ENCODE assay signal across 8 cellular contexts in genomic region chr1:6385673-6386191, GRCh38. TPM values are rescaled to one million over a fixed set of nuclear protein-coding genes. Genes with fewer than 3 reads are reported as not detected.
DNase-seq lines count a peak whose midpoint lies in the region; ATAC-seq and TF ChIP-seq lines count a peak whose summit lies in the region.

No MANE protein-coding gene starts in this region.

- POLR2A ChIA-PET in PC-9 (lab: Charles Lee; ENCODE audit: unreplicated experiment), result interaction anchor here (0.5 to 0.7 kb wide), 4 partner anchors 28 to 214 kb away, joined by 3 to 8 read pairs (median 4); no protein-coding TSS in a partner anchor

- H3K27ac ChIP-seq in PC-9, result peak overlapping the region; percentile 84

- no peaks in the 10 kb centered on the region for H3K36me3 ChIP-seq in PC-9 (ENCODE audit: low read depth)

- ATAC-seq in HG02973 (IDR thresholded peaks at IDR 0.05; ENCODE audit: unreplicated experiment) (no peak), GM21723 (IDR thresholded peaks at IDR 0.05; ENCODE audit: unreplicated experiment) (no peak), HG03571 (IDR thresholded peaks at IDR 0.05; ENCODE audit: unreplicated experiment) (no peak)

- CTCF ChIA-PET in PC-9 (lab: Charles Lee), result interaction anchor here (0.6 to 1.3 kb wide), 2 partner anchors 14 to 27 kb away, joined by 3 read pairs; no protein-coding TSS in a partner anchor

- no TSS peak for BruUV-seq in PC-9 (replicated peaks; lab: Mats Ljungman, UMichigan)

- no peaks in the 10 kb centered on the region for H3K9me3 ChIP-seq in PC-9 (ENCODE audit: insufficient read depth, low read depth)

- peaks cover 5% of the 10 kb centered on the region for H3K36me3 Mint-ChIP-seq in neural crest cell (ENCODE audit: low read depth)

- intact Hi-C loops in PC-9 (cut with micrococcal nuclease; ENCODE audit: unreplicated experiment), result loop anchor here (1.0 kb wide), 1 partner anchor 22 kb away; no protein-coding TSS in a partner anchor

- peak overlapping the region; percentile 85 for H3K4me2 ChIP-seq in PC-9

- peaks cover 17% of the 10 kb centered on the region for H3K4me1 ChIP-seq in PC-9 (replicated peaks; ENCODE audit: insufficient read depth)

- H4K20me1 ChIP-seq in PC-9 (ENCODE audit: insufficient read depth), result no peaks in the 10 kb centered on the region

- peak overlapping the region; percentile 50; the same call in 1 of the 2 replicates for H3K4me3 ChIP-seq in PC-9

- no peaks in the 10 kb centered on the region for H3K27me3 ChIP-seq in PC-9 (ENCODE audit: insufficient read depth, low read depth)

- peaks cover 37% of the 10 kb centered on the region for H3K79me2 ChIP-seq in PC-9 (ENCODE audit: low read depth)

- H3F3A ChIP-seq in PC-9 (ENCODE audit: insufficient read depth, low read depth), result peaks cover 25% of the 10 kb centered on the region

- H3K27ac Mint-ChIP-seq in neural crest cell (ENCODE audit: unreplicated experiment), result no peak overlapping the region

- no peaks in the 10 kb centered on the region for H3K27me3 Mint-ChIP-seq in neural crest cell (ENCODE audit: low read depth)

- H3K9me2 ChIP-seq in PC-9 (ENCODE audit: insufficient read depth), result no peaks in the 10 kb centered on the region

- H3K4me1 Mint-ChIP-seq in neural crest cell, result peaks cover 38% of the 10 kb centered on the region

- TF ChIP-seq CTCF in PC-9 (conservative IDR thresholded peaks at IDR 0.05), result no peak
- TF ChIP-seq CTCF in neural crest cell (conservative IDR thresholded peaks at IDR 0.05), result no peak

- peak overlapping the region; percentile 55; the same call in 1 of the 2 replicates for H2AFZ ChIP-seq in PC-9

- DNase-seq in DMS79 treated with DMSO at 0.1 percent for 48 hours (lab: John Stamatoyannopoulos, UW), result peak; percentile 91
- DNase-seq in PC-9, result peak; percentile 89 to 92
- peak; percentile 84 for DNase-seq in fibroblast of gingiva (ENCODE audit: low read depth)
- peak; percentile 31 for DNase-seq in neural crest cell (ENCODE audit: low read depth, low spot score)
- DNase-seq in stimulated activated CD4-positive, alpha-beta T cell treated with anti-CD3 and anti-CD28 coated beads, Interleukin-1b, Interleukin-23, amount 100 ng/mL, for 48 hours, result no peak

- H3K9me3 Mint-ChIP-seq in neural crest cell, result peaks cover 2% of the 10 kb centered on the region

- peak overlapping the region; percentile 42 for H3K4me3 Mint-ChIP-seq in neural crest cell

RNA-seq across cellular contexts. Expression of gene ACOT7, which starts 7.8 kb away (rescaled TPM):
- total RNA-seq in PC-9 (2021) (62.2 and 70.2 TPM in 2 replicates), neural crest cell (107 and 110 TPM in 2 replicates)

RNA-seq across cellular contexts. Expression of gene HES2, which starts 34.0 kb away (rescaled TPM):
- 2.1 and 4.2 TPM in 2 replicates for total RNA-seq in PC-9 (2021)
- total RNA-seq in neural crest cell, result 0.07 TPM in 1 of 2 replicates, not detected in the other

RNA-seq across cellular contexts. Expression of gene ESPN, which starts 38.8 kb away (rescaled TPM):
- total RNA-seq in PC-9 (2021), result 18.6 and 32.3 TPM in 2 replicates
- total RNA-seq in neural crest cell, result 1.7 and 4.3 TPM in 2 replicates
